1 cellular context compared by ENCODE assay signal in the genomic region with DNA sequence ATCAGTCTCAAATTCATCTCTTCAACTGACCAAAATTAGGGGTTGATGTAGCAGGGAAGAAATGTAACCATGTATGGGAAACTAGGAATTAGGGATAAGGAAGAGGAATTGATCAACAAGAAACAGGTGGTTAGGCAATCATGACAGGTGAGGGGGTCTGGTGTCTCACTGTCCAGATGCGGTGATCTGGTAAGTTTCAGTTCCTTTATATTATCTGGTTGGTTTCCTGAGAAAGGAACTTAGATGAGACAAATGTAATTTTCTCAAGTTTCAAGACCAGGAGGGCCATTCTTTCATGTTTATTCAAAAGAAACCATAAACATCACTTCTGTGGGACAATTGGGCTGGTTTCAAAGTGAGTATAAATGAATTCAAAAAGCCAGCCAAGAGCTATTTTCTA.
TF ChIP-seq lines count a peak whose summit lies in the region.

No MANE protein-coding gene starts in this region.

TF ChIP-seq in GM12878, 131 proteins besides CTCF, POLR2A, EP300 and RAD21 (continued from another document):
- no peak for TF ChIP-seq CBX3 (IDR thresholded peaks at IDR 0.05; ENCODE audit: borderline replicate concordance, low read depth)
